In the genomic region with DNA sequence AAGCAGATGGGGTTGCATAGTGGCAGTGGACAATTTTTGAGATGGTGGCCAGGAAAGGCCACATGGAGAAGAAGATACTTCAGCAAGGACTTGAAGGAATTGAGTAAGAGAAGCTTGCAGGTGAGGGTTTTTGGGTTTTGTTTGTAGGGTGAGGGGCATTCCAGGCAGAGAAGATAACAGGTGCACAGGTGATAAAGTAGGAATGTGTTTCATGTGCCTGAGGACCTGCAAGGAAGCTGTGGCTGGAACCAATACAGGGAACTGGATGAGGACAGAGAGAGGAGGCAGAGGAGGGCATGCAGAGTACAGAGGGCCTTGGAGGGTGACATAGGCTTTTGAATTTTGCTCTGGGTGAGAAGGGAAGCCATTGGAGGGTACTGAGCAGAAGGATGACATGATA, we compare ENCODE assay signal across 31 cellular contexts.
"Had no signal": no experiment of that assay in that cellular context is flagged by ENCODE, and none has a peak within 500 bp of the region (broad histone marks: within the 10 kb centered on the region; RNA-seq: fewer than 3 reads in every experiment).

No MANE protein-coding gene starts in this region.

- H3K4me3 Mint-ChIP-seq: activated naive CD4-positive, alpha-beta T cell treated with anti-CD3 and anti-CD28 coated beads, Interleukin-2, amount 10 ng/mL, durations not matched to agents 7 days and 5 days; activated T-helper 1 cell treated with anti-CD3 and anti-CD28 coated beads, Interleukin-12 subunit alpha, Interleukin-12 subunit beta, Interleukin-2, Interleukin-4 antibody, amounts not matched to agents 30 ng/mL and 10 ng/mL and 1 ng/mL, durations not matched to agents 14 hours and 24 hours and 36 hours; neural crest cell; stimulated activated effector memory CD8-positive, alpha-beta T cell treated with anti-CD3 and anti-CD28 coated beads, Interleukin-12 subunit alpha, Interleukin-12 subunit beta, amount 100 ng/mL, for 72 hours; stimulated activated naive CD8-positive, alpha-beta T cell treated with anti-CD3 and anti-CD28 coated beads, Interleukin-15, amount 100 ng/mL, for 72 hours; type B pancreatic cell had no signal

- H3K4me1 Mint-ChIP-seq: neural crest cell had no signal

- H3K4me1 ChIP-seq: esophagus muscularis mucosa, foreskin keratinocyte, left lung, pancreas, prostate gland, vagina had no signal

- DNase-seq: activated CD4-positive, alpha-beta T cell treated with anti-CD3 and anti-CD28 coated beads for 4 hours; activated CD4-positive, alpha-beta T cell treated with anti-CD3 and anti-CD28 coated beads, Interleukin-2, amount 50 U/mL, for 4 hours; activated effector memory CD4-positive, alpha-beta T cell treated with anti-CD3 and anti-CD28 coated beads, Interleukin-2, amount 50 U/mL, for 16 hours; activated naive CD4-positive, alpha-beta T cell treated with anti-CD3 and anti-CD28 coated beads, Interleukin-2, amount 10 ng/mL, durations not matched to agents 7 days and 5 days; activated T-cell treated with anti-CD3 and anti-CD28 coated beads for 4 hours; anterior cingulate cortex; dermis blood vessel endothelial cell; effector CD4-positive, alpha-beta T cell; foreskin keratinocyte; heart right ventricle; kidney glomerular epithelial cell; left lung; nucleus accumbens; pancreas; retina; stimulated activated CD4-positive, alpha-beta T cell treated with anti-CD3 and anti-CD28 coated beads, Interleukin-12 subunit alpha, Interleukin-12 subunit beta, amount 100 ng/mL, for 4 hours; stimulated activated CD4-positive, alpha-beta T cell treated with anti-CD3 and anti-CD28 coated beads, Interleukin-4, amount 100 ng/mL, for 24 hours; stimulated activated naive CD8-positive, alpha-beta T cell treated with anti-CD3 and anti-CD28 coated beads, Interleukin-15, amount 100 ng/mL, for 72 hours; substantia nigra; T-helper 9 cell had no signal

- H3K27me3 ChIP-seq: esophagus muscularis mucosa, foreskin keratinocyte, heart right ventricle, left lung, pancreas, vagina had no signal

- H3K27me3 Mint-ChIP-seq: activated naive CD4-positive, alpha-beta T cell treated with anti-CD3 and anti-CD28 coated beads, Interleukin-2, amount 10 ng/mL, durations not matched to agents 7 days and 5 days; stimulated activated naive CD8-positive, alpha-beta T cell treated with anti-CD3 and anti-CD28 coated beads, Interleukin-15, amount 100 ng/mL, for 72 hours; type B pancreatic cell had no signal

- H3K36me3 ChIP-seq: esophagus muscularis mucosa, heart right ventricle, left lung, pancreas, prostate gland, vagina had no signal

- H3K9me3 ChIP-seq: esophagus muscularis mucosa, left lung, pancreas, prostate gland, vagina had no signal

- H3K4me3 ChIP-seq: esophagus muscularis mucosa, heart right ventricle, left lung, lung, pancreas, prostate gland, skin epidermis, vagina had no signal

- ATAC-seq: foreskin keratinocyte; heart right ventricle; left lung; pancreas; sciatic nerve; stimulated activated effector memory CD8-positive, alpha-beta T cell treated with anti-CD3 and anti-CD28 coated beads, Interleukin-12 subunit alpha, Interleukin-12 subunit beta, amount 100 ng/mL, for 72 hours; stimulated activated naive CD8-positive, alpha-beta T cell treated with anti-CD3 and anti-CD28 coated beads, Interleukin-15, amount 100 ng/mL, for 72 hours had no signal

- H3K36me3 Mint-ChIP-seq: stimulated activated effector memory CD8-positive, alpha-beta T cell treated with anti-CD3 and anti-CD28 coated beads, Interleukin-12 subunit alpha, Interleukin-12 subunit beta, amount 100 ng/mL, for 72 hours had no signal

- H3K27ac Mint-ChIP-seq: activated naive CD4-positive, alpha-beta T cell treated with anti-CD3 and anti-CD28 coated beads, Interleukin-2, amount 10 ng/mL, durations not matched to agents 7 days and 5 days; activated T-helper 1 cell treated with anti-CD3 and anti-CD28 coated beads, Interleukin-12 subunit alpha, Interleukin-12 subunit beta, Interleukin-2, Interleukin-4 antibody, amounts not matched to agents 30 ng/mL and 10 ng/mL and 1 ng/mL, durations not matched to agents 14 hours and 24 hours and 36 hours; stimulated activated effector memory CD8-positive, alpha-beta T cell treated with anti-CD3 and anti-CD28 coated beads, Interleukin-12 subunit alpha, Interleukin-12 subunit beta, amount 100 ng/mL, for 72 hours; type B pancreatic cell had no signal

- H3K9me3 Mint-ChIP-seq: activated naive CD4-positive, alpha-beta T cell treated with anti-CD3 and anti-CD28 coated beads, Interleukin-2, amount 10 ng/mL, durations not matched to agents 7 days and 5 days; activated T-helper 1 cell treated with anti-CD3 and anti-CD28 coated beads, Interleukin-12 subunit alpha, Interleukin-12 subunit beta, Interleukin-2, Interleukin-4 antibody, amounts not matched to agents 30 ng/mL and 10 ng/mL and 1 ng/mL, durations not matched to agents 14 hours and 24 hours and 36 hours; neural crest cell; stimulated activated effector memory CD8-positive, alpha-beta T cell treated with anti-CD3 and anti-CD28 coated beads, Interleukin-12 subunit alpha, Interleukin-12 subunit beta, amount 100 ng/mL, for 72 hours; stimulated activated naive CD8-positive, alpha-beta T cell treated with anti-CD3 and anti-CD28 coated beads, Interleukin-15, amount 100 ng/mL, for 72 hours had no signal

- H3K27ac ChIP-seq: esophagus muscularis mucosa, foreskin keratinocyte, heart right ventricle, left lung, pancreas, prostate gland, skin epidermis, vagina, VCaP had no signal
